ENCODE assay signal across 23 cellular contexts in genomic region chr11:44901120-44901519, GRCh38.
"Had no signal": no experiment of that assay in that cellular context is flagged by ENCODE, and none has a peak within 500 bp of the region (broad histone marks: within the 10 kb centered on the region; RNA-seq: fewer than 3 reads in every experiment).

No MANE protein-coding gene starts in this region.

- H3K36me3 ChIP-seq: ascending aorta, breast epithelium, cardiac muscle cell, colonic mucosa had no signal

- H3K9me3 ChIP-seq: ascending aorta, colonic mucosa had no signal

- H3K4me3 ChIP-seq: ascending aorta, breast epithelium, cardiac muscle cell, colonic mucosa had no signal

- H3K27me3 ChIP-seq: ascending aorta, breast epithelium, cardiac muscle cell, colonic mucosa had no signal

- H3K27ac ChIP-seq: ascending aorta, breast epithelium, cardiac muscle cell, colonic mucosa had no signal

- H3K4me1 ChIP-seq: ascending aorta, breast epithelium, colonic mucosa had no signal

- DNase-seq: activated CD4-positive, alpha-beta memory T cell treated with anti-CD3 and anti-CD28 coated beads, Interleukin-2, amount 10 ng/mL, durations not matched to agents 7 days and 5 days; activated CD4-positive, alpha-beta T cell treated with anti-CD3 and anti-CD28 coated beads for 36 hours; activated CD4-positive, alpha-beta T cell treated with anti-CD3 and anti-CD28 coated beads, Interleukin-2, amount 10 ng/mL, durations not matched to agents 7 days and 5 days; activated CD4-positive, alpha-beta T cell treated with anti-CD3 and anti-CD28 coated beads, Interleukin-2, amount 50 U/mL, for 4 hours; activated CD4-positive, CD25-positive, alpha-beta regulatory T cell; activated CD4-positive, CD25-positive, alpha-beta regulatory T cell treated with anti-CD3 and anti-CD28 coated beads, Interleukin-2, amount 50 U/mL, for 72 hours; activated CD8-positive, alpha-beta memory T cell treated with anti-CD3 and anti-CD28 coated beads, Interleukin-2, amount 50 U/mL, for 48 hours; activated gamma-delta T cell; activated naive CD4-positive, alpha-beta T cell; activated naive CD4-positive, alpha-beta T cell treated with anti-CD3 and anti-CD28 coated beads, Interleukin-2, amount 10 ng/mL, durations not matched to agents 7 days and 5 days; activated naive CD8-positive, alpha-beta T cell treated with anti-CD3 and anti-CD28 coated beads, Interleukin-2, amount 10 ng/mL, durations not matched to agents 7 days and 5 days; activated T-cell treated with anti-CD3 and anti-CD28 coated beads for 4 hours; activated T-cell treated with anti-CD3 and anti-CD28 coated beads, Interleukin-2, amount 50 U/mL, for 24 hours; activated T-cell treated with anti-CD3 and anti-CD28 coated beads, Interleukin-2, amount 50 U/mL, for 72 hours; central memory CD4-positive, alpha-beta T cell; cerebellar nuclear complex; colonic mucosa; effector CD8-positive, alpha-beta T cell; foreskin fibroblast; T-helper 2 cell had no signal
